In the genomic region with DNA sequence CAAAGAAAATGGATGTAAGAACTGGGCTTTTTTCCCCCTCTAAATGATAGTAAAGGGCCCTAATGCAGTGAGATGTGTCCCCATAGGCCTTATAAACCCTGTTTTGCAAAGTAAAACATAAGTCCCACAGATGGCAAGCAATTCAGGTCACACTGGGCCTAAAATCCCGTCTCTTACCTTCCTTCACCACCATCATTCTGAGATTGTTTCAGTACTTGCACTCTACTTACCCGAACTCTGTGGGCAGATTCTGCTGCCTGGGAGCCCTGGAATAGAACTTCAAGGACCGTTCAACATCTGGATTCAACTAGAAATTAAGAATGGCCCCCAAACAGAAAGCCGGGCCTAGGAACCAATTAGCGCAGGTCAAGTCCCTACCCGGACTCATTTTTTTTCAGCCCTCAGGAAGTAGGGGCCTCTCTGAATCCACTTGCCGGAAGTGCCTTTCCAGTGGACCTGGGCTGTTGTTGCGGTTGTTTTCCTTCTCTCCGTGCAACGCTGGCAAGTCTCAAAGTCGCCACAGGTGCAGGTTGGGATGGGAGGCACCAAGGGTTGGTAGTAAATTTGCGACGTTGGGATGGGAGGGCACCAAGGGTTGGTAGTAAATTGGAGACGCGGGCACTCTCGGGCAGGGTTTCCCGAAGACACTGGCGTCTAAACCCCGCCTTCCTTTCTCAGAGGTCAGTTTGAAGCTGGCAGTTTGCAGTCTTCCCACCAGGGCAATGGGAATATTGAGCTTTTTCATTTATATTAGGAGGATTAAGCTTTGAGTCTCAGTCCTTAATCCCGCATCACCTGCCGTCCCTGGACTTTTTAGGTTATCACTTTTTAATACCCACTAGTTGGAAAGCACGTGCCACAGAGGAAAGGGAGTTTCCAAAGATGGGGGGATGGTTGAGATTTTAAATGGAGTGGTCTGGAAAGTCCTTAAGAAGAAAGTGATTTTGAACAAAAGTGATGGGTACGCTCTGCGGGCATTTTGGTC, we compare ENCODE assay signal across 1 cellular context.
TF ChIP-seq lines count a peak whose summit lies in the region.

A gene with protein sequence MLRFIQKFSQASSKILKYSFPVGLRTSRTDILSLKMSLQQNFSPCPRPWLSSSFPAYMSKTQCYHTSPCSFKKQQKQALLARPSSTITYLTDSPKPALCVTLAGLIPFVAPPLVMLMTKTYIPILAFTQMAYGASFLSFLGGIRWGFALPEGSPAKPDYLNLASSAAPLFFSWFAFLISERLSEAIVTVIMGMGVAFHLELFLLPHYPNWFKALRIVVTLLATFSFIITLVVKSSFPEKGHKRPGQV (plus strand): TSS at position 429 of the 985 bp plus-strand sequence. CDS start 2,888 bp downstream, outside the sequence.

TF ChIP-seq in K562, 482 proteins besides CTCF, POLR2A, EP300 and RAD21 (continued from another document and continues in another):
- TF ChIP-seq PHF8 (IDR thresholded peaks at IDR 0.05; ENCODE audit: borderline replicate concordance, low read length) = peak; percentile 73; the same call in 1 of the 2 replicates
- TF ChIP-seq POLR2AphosphoS2 (IDR thresholded peaks at IDR 0.05; ENCODE audit: low read length) = peak; percentile 91; the same call in 1 of the 2 replicates
- peak; percentile 54 for TF ChIP-seq FOXM1 (IDR thresholded peaks at IDR 0.05; ENCODE audit: low read depth)
- 0 out of 2 replicates have a peak, but pooled peaks have one; percentile 57 for TF ChIP-seq FOXM1 (CRISPR knock-in tag; IDR thresholded peaks at IDR 0.05; ENCODE audit: low read depth)
- 0 out of 2 replicates have a peak, but pooled peaks have one; percentile 10 for TF ChIP-seq ZNF134 (CRISPR knock-in tag; conservative IDR thresholded peaks at IDR 0.05)
- TF ChIP-seq ZFP1 (CRISPR knock-in tag; IDR thresholded peaks at IDR 0.05) = 0 out of 2 replicates have a peak, but pooled peaks have one; percentile 23
- no peak for TF ChIP-seq ILF3 (IDR thresholded peaks at IDR 0.05; ENCODE audit: borderline replicate concordance)
- TF ChIP-seq MXI1 (IDR thresholded peaks at IDR 0.05; ENCODE audit: low read depth, low read length) = 0 out of 2 replicates have a peak, but pooled peaks have one; percentile 34
- TF ChIP-seq POLR3G (IDR thresholded peaks at IDR 0.05; ENCODE audit: extremely low read depth, insufficient read length, insufficient replicate concordance) = no peak
- no peak for TF ChIP-seq HMG20B (CRISPR knock-in tag; IDR thresholded peaks at IDR 0.05)
- no peak for TF ChIP-seq HNRNPH1 (optimal IDR thresholded peaks at IDR 0.05; ENCODE audit: low read depth, low read length)
- TF ChIP-seq ZNF239 (CRISPR knock-in tag; IDR thresholded peaks at IDR 0.05) = no peak; the same call in 1 of the 2 replicates
- TF ChIP-seq STAT5A (IDR thresholded peaks at IDR 0.05; ENCODE audit: borderline replicate concordance, low read length) = no peak; the same call in 1 of the 2 replicates
- TF ChIP-seq MTF1 (CRISPR knock-in tag; IDR thresholded peaks at IDR 0.05; ENCODE audit: borderline replicate concordance) = 0 out of 2 replicates have a peak, but pooled peaks have one; percentile 56
- no peak for TF ChIP-seq SRSF9 (IDR thresholded peaks at IDR 0.05; ENCODE audit: borderline replicate concordance, low read depth, low read length)
- TF ChIP-seq, protein P1, sequence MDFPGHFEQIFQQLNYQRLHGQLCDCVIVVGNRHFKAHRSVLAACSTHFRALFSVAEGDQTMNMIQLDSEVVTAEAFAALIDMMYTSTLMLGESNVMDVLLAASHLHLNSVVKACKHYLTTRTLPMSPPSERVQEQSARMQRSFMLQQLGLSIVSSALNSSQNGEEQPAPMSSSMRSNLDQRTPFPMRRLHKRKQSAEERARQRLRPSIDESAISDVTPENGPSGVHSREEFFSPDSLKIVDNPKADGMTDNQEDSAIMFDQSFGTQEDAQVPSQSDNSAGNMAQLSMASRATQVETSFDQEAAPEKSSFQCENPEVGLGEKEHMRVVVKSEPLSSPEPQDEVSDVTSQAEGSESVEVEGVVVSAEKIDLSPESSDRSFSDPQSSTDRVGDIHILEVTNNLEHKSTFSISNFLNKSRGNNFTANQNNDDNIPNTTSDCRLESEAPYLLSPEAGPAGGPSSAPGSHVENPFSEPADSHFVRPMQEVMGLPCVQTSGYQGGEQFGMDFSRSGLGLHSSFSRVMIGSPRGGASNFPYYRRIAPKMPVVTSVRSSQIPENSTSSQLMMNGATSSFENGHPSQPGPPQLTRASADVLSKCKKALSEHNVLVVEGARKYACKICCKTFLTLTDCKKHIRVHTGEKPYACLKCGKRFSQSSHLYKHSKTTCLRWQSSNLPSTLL (IDR thresholded peaks at IDR 0.05) = no peak
- TF ChIP-seq ETS2 (tag; IDR thresholded peaks at IDR 0.05; ENCODE audit: borderline replicate concordance, poor library complexity, severe bottlenecking) = no peak
- TF ChIP-seq, protein P2, sequence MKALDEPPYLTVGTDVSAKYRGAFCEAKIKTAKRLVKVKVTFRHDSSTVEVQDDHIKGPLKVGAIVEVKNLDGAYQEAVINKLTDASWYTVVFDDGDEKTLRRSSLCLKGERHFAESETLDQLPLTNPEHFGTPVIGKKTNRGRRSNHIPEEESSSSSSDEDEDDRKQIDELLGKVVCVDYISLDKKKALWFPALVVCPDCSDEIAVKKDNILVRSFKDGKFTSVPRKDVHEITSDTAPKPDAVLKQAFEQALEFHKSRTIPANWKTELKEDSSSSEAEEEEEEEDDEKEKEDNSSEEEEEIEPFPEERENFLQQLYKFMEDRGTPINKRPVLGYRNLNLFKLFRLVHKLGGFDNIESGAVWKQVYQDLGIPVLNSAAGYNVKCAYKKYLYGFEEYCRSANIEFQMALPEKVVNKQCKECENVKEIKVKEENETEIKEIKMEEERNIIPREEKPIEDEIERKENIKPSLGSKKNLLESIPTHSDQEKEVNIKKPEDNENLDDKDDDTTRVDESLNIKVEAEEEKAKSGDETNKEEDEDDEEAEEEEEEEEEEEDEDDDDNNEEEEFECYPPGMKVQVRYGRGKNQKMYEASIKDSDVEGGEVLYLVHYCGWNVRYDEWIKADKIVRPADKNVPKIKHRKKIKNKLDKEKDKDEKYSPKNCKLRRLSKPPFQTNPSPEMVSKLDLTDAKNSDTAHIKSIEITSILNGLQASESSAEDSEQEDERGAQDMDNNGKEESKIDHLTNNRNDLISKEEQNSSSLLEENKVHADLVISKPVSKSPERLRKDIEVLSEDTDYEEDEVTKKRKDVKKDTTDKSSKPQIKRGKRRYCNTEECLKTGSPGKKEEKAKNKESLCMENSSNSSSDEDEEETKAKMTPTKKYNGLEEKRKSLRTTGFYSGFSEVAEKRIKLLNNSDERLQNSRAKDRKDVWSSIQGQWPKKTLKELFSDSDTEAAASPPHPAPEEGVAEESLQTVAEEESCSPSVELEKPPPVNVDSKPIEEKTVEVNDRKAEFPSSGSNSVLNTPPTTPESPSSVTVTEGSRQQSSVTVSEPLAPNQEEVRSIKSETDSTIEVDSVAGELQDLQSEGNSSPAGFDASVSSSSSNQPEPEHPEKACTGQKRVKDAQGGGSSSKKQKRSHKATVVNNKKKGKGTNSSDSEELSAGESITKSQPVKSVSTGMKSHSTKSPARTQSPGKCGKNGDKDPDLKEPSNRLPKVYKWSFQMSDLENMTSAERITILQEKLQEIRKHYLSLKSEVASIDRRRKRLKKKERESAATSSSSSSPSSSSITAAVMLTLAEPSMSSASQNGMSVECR (CRISPR knock-in tag; IDR thresholded peaks at IDR 0.05) = peak; percentile 65; the same call in 1 of the 2 replicates
- no peak for TF ChIP-seq CHD1 (IDR thresholded peaks at IDR 0.05; ENCODE audit: low read length)
- no peak for TF ChIP-seq ZNF253 (CRISPR knock-in tag; conservative IDR thresholded peaks at IDR 0.05)
- TF ChIP-seq, protein P3, sequence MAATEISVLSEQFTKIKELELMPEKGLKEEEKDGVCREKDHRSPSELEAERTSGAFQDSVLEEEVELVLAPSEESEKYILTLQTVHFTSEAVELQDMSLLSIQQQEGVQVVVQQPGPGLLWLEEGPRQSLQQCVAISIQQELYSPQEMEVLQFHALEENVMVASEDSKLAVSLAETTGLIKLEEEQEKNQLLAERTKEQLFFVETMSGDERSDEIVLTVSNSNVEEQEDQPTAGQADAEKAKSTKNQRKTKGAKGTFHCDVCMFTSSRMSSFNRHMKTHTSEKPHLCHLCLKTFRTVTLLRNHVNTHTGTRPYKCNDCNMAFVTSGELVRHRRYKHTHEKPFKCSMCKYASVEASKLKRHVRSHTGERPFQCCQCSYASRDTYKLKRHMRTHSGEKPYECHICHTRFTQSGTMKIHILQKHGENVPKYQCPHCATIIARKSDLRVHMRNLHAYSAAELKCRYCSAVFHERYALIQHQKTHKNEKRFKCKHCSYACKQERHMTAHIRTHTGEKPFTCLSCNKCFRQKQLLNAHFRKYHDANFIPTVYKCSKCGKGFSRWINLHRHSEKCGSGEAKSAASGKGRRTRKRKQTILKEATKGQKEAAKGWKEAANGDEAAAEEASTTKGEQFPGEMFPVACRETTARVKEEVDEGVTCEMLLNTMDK (IDR thresholded peaks at IDR 0.05; ENCODE audit: borderline replicate concordance, insufficient read depth, low read depth, low read length, poor library complexity, severe bottlenecking) = no peak
- no peak for TF ChIP-seq ARID1B (IDR thresholded peaks at IDR 0.05)
- TF ChIP-seq, protein P4, sequence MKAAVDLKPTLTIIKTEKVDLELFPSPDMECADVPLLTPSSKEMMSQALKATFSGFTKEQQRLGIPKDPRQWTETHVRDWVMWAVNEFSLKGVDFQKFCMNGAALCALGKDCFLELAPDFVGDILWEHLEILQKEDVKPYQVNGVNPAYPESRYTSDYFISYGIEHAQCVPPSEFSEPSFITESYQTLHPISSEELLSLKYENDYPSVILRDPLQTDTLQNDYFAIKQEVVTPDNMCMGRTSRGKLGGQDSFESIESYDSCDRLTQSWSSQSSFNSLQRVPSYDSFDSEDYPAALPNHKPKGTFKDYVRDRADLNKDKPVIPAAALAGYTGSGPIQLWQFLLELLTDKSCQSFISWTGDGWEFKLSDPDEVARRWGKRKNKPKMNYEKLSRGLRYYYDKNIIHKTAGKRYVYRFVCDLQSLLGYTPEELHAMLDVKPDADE (conservative IDR thresholded peaks at IDR 0.05; ENCODE audit: control insufficient read depth, low read depth, low read length) = no peak; the same call in 1 of the 2 replicates
- no peak for TF ChIP-seq CBX8 (IDR thresholded peaks at IDR 0.05; ENCODE audit: borderline replicate concordance, extremely low read depth, low read depth, low read length, poor library complexity, severe bottlenecking)
- TF ChIP-seq ATF7 (IDR thresholded peaks at IDR 0.05) = peak; percentile 54; the same call in 1 of the 2 replicates
- TF ChIP-seq, protein P5, sequence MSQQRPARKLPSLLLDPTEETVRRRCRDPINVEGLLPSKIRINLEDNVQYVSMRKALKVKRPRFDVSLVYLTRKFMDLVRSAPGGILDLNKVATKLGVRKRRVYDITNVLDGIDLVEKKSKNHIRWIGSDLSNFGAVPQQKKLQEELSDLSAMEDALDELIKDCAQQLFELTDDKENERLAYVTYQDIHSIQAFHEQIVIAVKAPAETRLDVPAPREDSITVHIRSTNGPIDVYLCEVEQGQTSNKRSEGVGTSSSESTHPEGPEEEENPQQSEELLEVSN (IDR thresholded peaks at IDR 0.05; ENCODE audit: borderline replicate concordance in 1 of 2, extremely low read depth in 1 of 2, insufficient read depth in 1 of 2, insufficient read length in 1 of 2, low read depth in 1 of 2, low read length in 1 of 2, poor library complexity in 1 of 2, severe bottlenecking in 1 of 2) = peak in 1 of 2 experiments; percentile 26
- no peak for TF ChIP-seq HNRNPUL1 (IDR thresholded peaks at IDR 0.05; ENCODE audit: low read length)
- TF ChIP-seq, protein P6, sequence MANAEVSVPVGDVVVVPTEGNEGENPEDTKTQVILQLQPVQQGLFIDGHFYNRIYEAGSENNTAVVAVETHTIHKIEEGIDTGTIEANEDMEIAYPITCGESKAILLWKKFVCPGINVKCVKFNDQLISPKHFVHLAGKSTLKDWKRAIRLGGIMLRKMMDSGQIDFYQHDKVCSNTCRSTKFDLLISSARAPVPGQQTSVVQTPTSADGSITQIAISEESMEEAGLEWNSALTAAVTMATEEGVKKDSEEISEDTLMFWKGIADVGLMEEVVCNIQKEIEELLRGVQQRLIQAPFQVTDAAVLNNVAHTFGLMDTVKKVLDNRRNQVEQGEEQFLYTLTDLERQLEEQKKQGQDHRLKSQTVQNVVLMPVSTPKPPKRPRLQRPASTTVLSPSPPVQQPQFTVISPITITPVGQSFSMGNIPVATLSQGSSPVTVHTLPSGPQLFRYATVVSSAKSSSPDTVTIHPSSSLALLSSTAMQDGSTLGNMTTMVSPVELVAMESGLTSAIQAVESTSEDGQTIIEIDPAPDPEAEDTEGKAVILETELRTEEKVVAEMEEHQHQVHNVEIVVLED (CRISPR knock-in tag; IDR thresholded peaks at IDR 0.05) = no peak
- no peak for TF ChIP-seq HOXB6 (CRISPR knock-in tag; IDR thresholded peaks at IDR 0.05; ENCODE audit: borderline replicate concordance)
- TF ChIP-seq TEAD2 (tag; IDR thresholded peaks at IDR 0.05) = no peak
- peak; percentile 84 for TF ChIP-seq HCFC1 (IDR thresholded peaks at IDR 0.05; ENCODE audit: low read depth, low read length)
- no peak for TF ChIP-seq BCL6 (CRISPR knock-in tag; IDR thresholded peaks at IDR 0.05)
- TF ChIP-seq POU5F1 (IDR thresholded peaks at IDR 0.05; ENCODE audit: borderline replicate concordance, low read depth, low read length, partially characterized antibody) = no peak
- TF ChIP-seq, protein P7, sequence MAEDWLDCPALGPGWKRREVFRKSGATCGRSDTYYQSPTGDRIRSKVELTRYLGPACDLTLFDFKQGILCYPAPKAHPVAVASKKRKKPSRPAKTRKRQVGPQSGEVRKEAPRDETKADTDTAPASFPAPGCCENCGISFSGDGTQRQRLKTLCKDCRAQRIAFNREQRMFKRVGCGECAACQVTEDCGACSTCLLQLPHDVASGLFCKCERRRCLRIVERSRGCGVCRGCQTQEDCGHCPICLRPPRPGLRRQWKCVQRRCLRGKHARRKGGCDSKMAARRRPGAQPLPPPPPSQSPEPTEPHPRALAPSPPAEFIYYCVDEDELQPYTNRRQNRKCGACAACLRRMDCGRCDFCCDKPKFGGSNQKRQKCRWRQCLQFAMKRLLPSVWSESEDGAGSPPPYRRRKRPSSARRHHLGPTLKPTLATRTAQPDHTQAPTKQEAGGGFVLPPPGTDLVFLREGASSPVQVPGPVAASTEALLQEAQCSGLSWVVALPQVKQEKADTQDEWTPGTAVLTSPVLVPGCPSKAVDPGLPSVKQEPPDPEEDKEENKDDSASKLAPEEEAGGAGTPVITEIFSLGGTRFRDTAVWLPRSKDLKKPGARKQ (CRISPR knock-in tag; IDR thresholded peaks at IDR 0.05) = no peak
- TF ChIP-seq, protein P8, sequence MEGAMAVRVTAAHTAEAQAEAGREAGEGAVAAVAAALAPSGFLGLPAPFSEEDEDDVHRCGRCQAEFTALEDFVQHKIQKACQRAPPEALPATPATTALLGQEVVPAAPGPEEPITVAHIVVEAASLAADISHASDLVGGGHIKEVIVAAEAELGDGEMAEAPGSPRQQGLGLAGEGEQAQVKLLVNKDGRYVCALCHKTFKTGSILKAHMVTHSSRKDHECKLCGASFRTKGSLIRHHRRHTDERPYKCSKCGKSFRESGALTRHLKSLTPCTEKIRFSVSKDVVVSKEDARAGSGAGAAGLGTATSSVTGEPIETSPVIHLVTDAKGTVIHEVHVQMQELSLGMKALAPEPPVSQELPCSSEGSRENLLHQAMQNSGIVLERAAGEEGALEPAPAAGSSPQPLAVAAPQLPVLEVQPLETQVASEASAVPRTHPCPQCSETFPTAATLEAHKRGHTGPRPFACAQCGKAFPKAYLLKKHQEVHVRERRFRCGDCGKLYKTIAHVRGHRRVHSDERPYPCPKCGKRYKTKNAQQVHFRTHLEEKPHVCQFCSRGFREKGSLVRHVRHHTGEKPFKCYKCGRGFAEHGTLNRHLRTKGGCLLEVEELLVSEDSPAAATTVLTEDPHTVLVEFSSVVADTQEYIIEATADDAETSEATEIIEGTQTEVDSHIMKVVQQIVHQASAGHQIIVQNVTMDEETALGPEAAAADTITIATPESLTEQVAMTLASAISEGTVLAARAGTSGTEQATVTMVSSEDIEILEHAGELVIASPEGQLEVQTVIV (CRISPR knock-in tag; IDR thresholded peaks at IDR 0.05; ENCODE audit: borderline replicate concordance) = no peak
- TF ChIP-seq SMAD2 (IDR thresholded peaks at IDR 0.05; ENCODE audit: low read depth, low read length) = no peak
- TF ChIP-seq ARNT (IDR thresholded peaks at IDR 0.05) = peak in 1 of 2 experiments; percentile 64; a peak in 1 of 4 replicates
